ENCODE assay signal across 4 cellular contexts in genomic region chr14:74194875-74195274, GRCh38. TPM values are rescaled to one million over a fixed set of nuclear protein-coding genes. Genes with fewer than 3 reads are reported as not detected.
"Had no signal": no experiment of that assay in that cellular context is flagged by ENCODE, and none has a peak within 500 bp of the region (broad histone marks: within the 10 kb centered on the region; RNA-seq: fewer than 3 reads in every experiment).

No MANE protein-coding gene starts in this region.

RNA-seq across cellular contexts. Expression of gene VSX2, which starts 44.4 kb away (rescaled TPM):
- total RNA-seq: LHCN-M2, M059J, MCF 10A, NCI-H460 had no signal
